ENCODE assay signal across 9 cellular contexts in genomic region chr10:10589540-10589939, GRCh38.
A peak's percentile ranks its signal among the peaks of the same experiment; 100 is the strongest.
DNase-seq lines count a peak whose midpoint lies in the region; ATAC-seq and TF ChIP-seq lines count a peak whose summit lies in the region.
"Had no signal": no experiment of that assay in that cellular context is flagged by ENCODE, and none has a peak within 500 bp of the region (broad histone marks: within the 10 kb centered on the region; RNA-seq: fewer than 3 reads in every experiment).

No MANE protein-coding gene starts in this region.

- DNase-seq in A673 (ENCODE audit: low spot score), result peak; percentile 10
- DNase-seq in fibroblast of gingiva (ENCODE audit: low read depth), result peak; percentile 81
- DNase-seq in inferior parietal cortex (ENCODE audit: extremely low spot score), result no peak
- DNase-seq in GOT3 (lab: John Stamatoyannopoulos, UW), result no peak
- no peak for DNase-seq in NCI-H510A treated with DMSO at 0.1 percent for 48 hours (lab: John Stamatoyannopoulos, UW)

- no peak overlapping the region for H3K4me3 ChIP-seq in A673 (ENCODE audit: low read depth, low read length, poor library complexity, severe bottlenecking)
- H3K4me3 ChIP-seq: lung had no signal

- intact Hi-C loops in A673 (cut with micrococcal nuclease; ENCODE audit: unreplicated experiment), result no loop called here

- H3K9me3 ChIP-seq in A673 (ENCODE audit: low read depth, low read length, poor library complexity, severe bottlenecking), result no peaks in the 10 kb centered on the region

- H3K36me3 ChIP-seq in A673 (ENCODE audit: insufficient read depth, low read length, poor library complexity, severe bottlenecking), result no peaks in the 10 kb centered on the region

- BruUV-seq in A673 (replicated peaks; lab: Mats Ljungman, UMichigan), result no TSS peak

- H3K27ac ChIP-seq in A673 (ENCODE audit: low read depth, low read length, poor library complexity, severe bottlenecking), result no peak overlapping the region

- CTCF ChIA-PET in A673 (lab: Charles Lee), result no interaction called here

- H3K4me1 ChIP-seq in A673 (ENCODE audit: insufficient read depth, low read length, poor library complexity, severe bottlenecking), result no peaks in the 10 kb centered on the region

- peak; percentile 55 for ATAC-seq in GM19023 (IDR thresholded peaks at IDR 0.05; ENCODE audit: unreplicated experiment)
- peak; percentile 82 for ATAC-seq in HG03469 (IDR thresholded peaks at IDR 0.05; ENCODE audit: unreplicated experiment)
- no peak for ATAC-seq in GM21737 (IDR thresholded peaks at IDR 0.05; ENCODE audit: unreplicated experiment)

- TF ChIP-seq CTCF in A673 (conservative IDR thresholded peaks at IDR 0.05; ENCODE audit: low read depth, low read length), result no peak

- no peaks in the 10 kb centered on the region for H3K27me3 ChIP-seq in A673 (replicated peaks; ENCODE audit: insufficient read depth, low read depth, low read length, poor library complexity)

- POLR2A ChIA-PET in A673 (lab: Charles Lee; ENCODE audit: low non-redundant PET), result no interaction called here

Comparison
In these comparisons a context has a peak if more than half of its experiments do, and no peak if none do; other contexts are left out.
1. DNase-seq: peak in A673 (single experiment) and fibroblast of gingiva (single experiment); none in inferior parietal cortex (single experiment), GOT3 (single experiment) and NCI-H510A treated with DMSO at 0.1 percent for 48 hours (single experiment).